15 cellular contexts compared by ENCODE assay signal in the genomic region with DNA sequence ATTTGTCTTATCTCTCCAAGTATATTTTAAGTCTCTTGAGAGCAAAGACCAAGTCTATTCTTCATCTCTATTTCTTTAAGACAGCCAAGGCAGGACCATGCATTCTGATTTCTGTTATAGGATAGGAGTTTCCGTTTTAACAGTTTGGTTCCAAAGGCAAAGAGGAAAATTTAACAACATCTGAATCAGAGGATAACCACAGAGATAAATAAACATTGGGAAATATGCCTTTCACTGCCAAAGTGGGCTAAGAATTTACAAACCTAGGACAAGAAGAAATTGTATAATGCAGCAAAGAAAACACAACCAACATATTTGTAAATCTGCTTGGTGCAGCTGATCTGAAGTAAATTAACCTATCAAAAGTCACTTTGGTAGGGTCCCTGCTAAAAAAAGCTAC. TPM values are rescaled to one million over a fixed set of nuclear protein-coding genes. Genes with fewer than 3 reads are reported as not detected.
DNase-seq lines count a peak whose midpoint lies in the region; ATAC-seq and TF ChIP-seq lines count a peak whose summit lies in the region.
"Had no signal": no experiment of that assay in that cellular context is flagged by ENCODE, and none has a peak within 500 bp of the region (broad histone marks: within the 10 kb centered on the region; RNA-seq: fewer than 3 reads in every experiment).

No MANE protein-coding gene starts in this region.

- H3K9ac ChIP-seq in GM23248 = no peak overlapping the region

- H3K4me1 ChIP-seq in ACC112 (ENCODE audit: control insufficient read depth, insufficient read depth, low read length, unreplicated experiment) (peaks cover 40% of the 10 kb centered on the region), GM23248 (ENCODE audit: insufficient read depth) (peaks cover 38% of the 10 kb centered on the region), gastroesophageal sphincter (peaks cover 0 to 41% (median 7%) of the 10 kb centered on the region in 3 donors)

- H3K4me3 Mint-ChIP-seq in activated CD4-positive, alpha-beta memory T cell treated with anti-CD3 and anti-CD28 coated beads, Interleukin-2, amount 10 ng/mL, durations not matched to agents 7 days and 5 days = no peak overlapping the region
- no peak overlapping the region for H3K4me3 Mint-ChIP-seq in activated naive CD4-positive, alpha-beta T cell treated with anti-CD3 and anti-CD28 coated beads for 36 hours
- H3K4me3 Mint-ChIP-seq: CD4-positive, alpha-beta T cell had no signal

- intact Hi-C loops in activated naive CD4-positive, alpha-beta T cell treated with anti-CD3 and anti-CD28 coated beads for 36 hours (cut with micrococcal nuclease) = no loop called here

- WGBS in GM23248 (ENCODE audit: low coverage in 1 of 2, low lambda C conversion rate in 2 of 2, missing lambda C conversion rate in 2 of 2), 2 experiments = 0 to 2% methylated on average over 1 of the region's 1 CpG
- 11 to 20% methylated on average over 1 of the region's 1 CpG for WGBS in gastroesophageal sphincter (ENCODE audit: low coverage in 1 of 2), 2 donors

- peak overlapping the region; percentile 19 for H3K27ac ChIP-seq in ACC112 (ENCODE audit: low read depth, low read length)
- H3K27ac ChIP-seq in GM23248 = peak overlapping the region; percentile 4; the same call in 1 of the 2 replicates
- no peak overlapping the region for H3K27ac ChIP-seq in gastroesophageal sphincter
- H3K27ac ChIP-seq: suprapubic skin had no signal

- no peak for TF ChIP-seq EP300 in gastroesophageal sphincter (IDR thresholded peaks at IDR 0.05)

- H3K27ac Mint-ChIP-seq in activated CD4-positive, alpha-beta memory T cell treated with anti-CD3 and anti-CD28 coated beads, Interleukin-2, amount 10 ng/mL, durations not matched to agents 7 days and 5 days = peak overlapping the region; percentile 83
- no peak overlapping the region for H3K27ac Mint-ChIP-seq in activated naive CD4-positive, alpha-beta T cell treated with anti-CD3 and anti-CD28 coated beads for 36 hours
- H3K27ac Mint-ChIP-seq: CD4-positive, alpha-beta T cell had no signal

- CTCF ChIA-PET in activated CD4-positive, alpha-beta memory T cell treated with anti-CD3 and anti-CD28 coated beads, Interleukin-2, amount 10 ng/mL, durations not matched to agents 7 days and 5 days (lab: Charles Lee) = interaction anchor here (1.2 kb wide), 1 partner anchor 123 kb away, joined by 3 read pairs; no protein-coding TSS in a partner anchor
- CTCF ChIA-PET in activated naive CD4-positive, alpha-beta T cell treated with anti-CD3 and anti-CD28 coated beads for 36 hours (lab: Charles Lee) = interaction anchor here (0.7 kb wide), 1 partner anchor 323 kb away, joined by 4 read pairs; no protein-coding TSS in a partner anchor

- DNase-seq in GM23248 (peak; percentile 82), fibroblast of villous mesenchyme (ENCODE audit: low read depth) (peak; percentile 89), UCSD-AML1 (lab: John Stamatoyannopoulos, UW; ENCODE audit: unreplicated experiment) (no peak)
- no peak for DNase-seq in activated CD4-positive, alpha-beta memory T cell treated with anti-CD3 and anti-CD28 coated beads, Interleukin-2, amount 10 ng/mL, durations not matched to agents 7 days and 5 days
- DNase-seq in activated naive CD4-positive, alpha-beta T cell treated with anti-CD3 and anti-CD28 coated beads for 36 hours = no peak
- DNase-seq: activated CD8-positive, alpha-beta memory T cell treated with anti-CD3 and anti-CD28 coated beads, Interleukin-2, amount 50 U/mL, for 4 hours; caudate nucleus; CD4-positive, alpha-beta T cell; glutamatergic neuron; NCI-H1436 treated with DMSO at 0.1 percent for 48 hours had no signal

- H3K9me3 ChIP-seq in GM23248 (ENCODE audit: low read depth) (no peaks in the 10 kb centered on the region), gastroesophageal sphincter (no peaks in the 10 kb centered on the region)
- H3K9me3 ChIP-seq: prostate gland, suprapubic skin had no signal

- ATAC-seq in gastroesophageal sphincter = no peak
- no peak for ATAC-seq in GM19328 (IDR thresholded peaks at IDR 0.05; ENCODE audit: unreplicated experiment)

- H3K4me2 ChIP-seq in GM23248 (ENCODE audit: unreplicated experiment) = peak overlapping the region; percentile 22

- in situ Hi-C loops in GM23248 (cut with MboI) = no loop called here

- TF ChIP-seq POLR2A in gastroesophageal sphincter (IDR thresholded peaks at IDR 0.05) = no peak

- H3F3A ChIP-seq in GM23248 (ENCODE audit: insufficient read depth) = peaks cover 40% of the 10 kb centered on the region

- H3K36me3 ChIP-seq in ACC112 (ENCODE audit: insufficient read depth, low read length) (no peaks in the 10 kb centered on the region), GM23248 (ENCODE audit: low read depth) (no peaks in the 10 kb centered on the region), gastroesophageal sphincter (no peaks in the 10 kb centered on the region)
- H3K36me3 ChIP-seq: prostate gland, suprapubic skin had no signal

- H3K4me3 ChIP-seq in ACC112 (ENCODE audit: low read depth, low read length) (no peak overlapping the region; the same call in 1 of the 2 replicates), GM23248 (no peak overlapping the region), fibroblast of villous mesenchyme (ENCODE audit: low read depth, low read length) (no peak overlapping the region), gastroesophageal sphincter (no peak overlapping the region)
- H3K4me3 ChIP-seq: prostate gland, suprapubic skin had no signal

- no peaks in the 10 kb centered on the region for H3K36me3 Mint-ChIP-seq in activated CD4-positive, alpha-beta memory T cell treated with anti-CD3 and anti-CD28 coated beads, Interleukin-2, amount 10 ng/mL, durations not matched to agents 7 days and 5 days (ENCODE audit: low read depth)
- H3K36me3 Mint-ChIP-seq in activated naive CD4-positive, alpha-beta T cell treated with anti-CD3 and anti-CD28 coated beads for 36 hours (ENCODE audit: low read depth) = no peaks in the 10 kb centered on the region

- no peaks in the 10 kb centered on the region for H3K9me3 Mint-ChIP-seq in activated CD4-positive, alpha-beta memory T cell treated with anti-CD3 and anti-CD28 coated beads, Interleukin-2, amount 10 ng/mL, durations not matched to agents 7 days and 5 days
- no peaks in the 10 kb centered on the region for H3K9me3 Mint-ChIP-seq in activated naive CD4-positive, alpha-beta T cell treated with anti-CD3 and anti-CD28 coated beads for 36 hours
- H3K9me3 Mint-ChIP-seq: CD4-positive, alpha-beta T cell had no signal

- no peaks in the 10 kb centered on the region for H3K27me3 ChIP-seq in ACC112 (ENCODE audit: insufficient read depth, low read length)
- no peaks in the 10 kb centered on the region for H3K27me3 ChIP-seq in GM23248 (replicated peaks; ENCODE audit: insufficient read depth)
- no peaks in the 10 kb centered on the region for H3K27me3 ChIP-seq in gastroesophageal sphincter
- H3K27me3 ChIP-seq: suprapubic skin had no signal

- peaks cover 44% of the 10 kb centered on the region for H3K4me1 Mint-ChIP-seq in activated CD4-positive, alpha-beta memory T cell treated with anti-CD3 and anti-CD28 coated beads, Interleukin-2, amount 10 ng/mL, durations not matched to agents 7 days and 5 days
- peaks cover 36% of the 10 kb centered on the region for H3K4me1 Mint-ChIP-seq in activated naive CD4-positive, alpha-beta T cell treated with anti-CD3 and anti-CD28 coated beads for 36 hours (ENCODE audit: low read depth)

- no peaks in the 10 kb centered on the region for H3K27me3 Mint-ChIP-seq in activated CD4-positive, alpha-beta memory T cell treated with anti-CD3 and anti-CD28 coated beads, Interleukin-2, amount 10 ng/mL, durations not matched to agents 7 days and 5 days
- H3K27me3 Mint-ChIP-seq in activated naive CD4-positive, alpha-beta T cell treated with anti-CD3 and anti-CD28 coated beads for 36 hours (ENCODE audit: low read depth) = no peaks in the 10 kb centered on the region
- H3K27me3 Mint-ChIP-seq: CD4-positive, alpha-beta T cell had no signal

- H3K9me2 ChIP-seq in GM23248 (ENCODE audit: insufficient read depth) = no peaks in the 10 kb centered on the region

- no peak overlapping the region for H2AFZ ChIP-seq in ACC112 (ENCODE audit: low read length, unreplicated experiment)
- H2AFZ ChIP-seq in GM23248 = no peak overlapping the region

- H4K20me1 ChIP-seq in GM23248 (ENCODE audit: insufficient read depth) = peaks cover 34% of the 10 kb centered on the region; the same call in 1 of the 2 replicates

- POLR2A ChIA-PET in activated CD4-positive, alpha-beta memory T cell treated with anti-CD3 and anti-CD28 coated beads, Interleukin-2, amount 10 ng/mL, durations not matched to agents 7 days and 5 days (lab: Charles Lee) = no interaction called here

- TF ChIP-seq CTCF in fibroblast of villous mesenchyme (IDR thresholded peaks at IDR 0.05; ENCODE audit: insufficient read depth, low read depth, low read length) (no peak), gastroesophageal sphincter (IDR thresholded peaks at IDR 0.05) (no peak)

- H3K79me2 ChIP-seq in ACC112 (ENCODE audit: control insufficient read depth, insufficient read depth, low read length, unreplicated experiment) (peaks cover 55% of the 10 kb centered on the region), GM23248 (ENCODE audit: insufficient read depth) (peaks cover 91% of the 10 kb centered on the region)

RNA-seq across cellular contexts. Expression of gene USP32, which starts 37.7 kb away (rescaled TPM):
- 30.1 and 33.9 TPM in 2 replicates for total RNA-seq in GM23248 (2014; rRNA removed; shearing (Covaris generic))
- 12.4 and 14.0 TPM in 2 replicates for polyA plus RNA-seq in GM23248 (2016; fragmentation: Nextera tagmentation; extraction: Ambion mirVana)
- 10 to 100 TPM; 35.8 to 40.1 TPM for total RNA-seq in activated CD4-positive, alpha-beta memory T cell treated with anti-CD3 and anti-CD28 coated beads, Interleukin-2, amount 10 ng/mL, durations not matched to agents 7 days and 5 days
- total RNA-seq in fibroblast of villous mesenchyme (78.9 and 95.4 TPM in 2 replicates), gastroesophageal sphincter (10 to 100 TPM; 44.1 to 55.5 (median 51.4) TPM)
- 10 to 100 TPM; 27.6 to 28.9 TPM for total RNA-seq in activated naive CD4-positive, alpha-beta T cell treated with anti-CD3 and anti-CD28 coated beads for 36 hours

Comparison
In these comparisons a context has a peak if more than half of its experiments do, and no peak if none do; other contexts are left out.
1. H3K27ac ChIP-seq: peak in ACC112 (single experiment) and GM23248 (single experiment); none in gastroesophageal sphincter (0 of 4).
2. DNase-seq: peak in GM23248 (single experiment) and fibroblast of villous mesenchyme (single experiment); none in activated CD4-positive, alpha-beta memory T cell treated with anti-CD3 and anti-CD28 coated beads, Interleukin-2, amount 10 ng/mL, durations not matched to agents 7 days and 5 days (single experiment), activated naive CD4-positive, alpha-beta T cell treated with anti-CD3 and anti-CD28 coated beads for 36 hours (single experiment) and UCSD-AML1 (single experiment).